ENCODE assay signal across 21 cellular contexts in the genomic region with DNA sequence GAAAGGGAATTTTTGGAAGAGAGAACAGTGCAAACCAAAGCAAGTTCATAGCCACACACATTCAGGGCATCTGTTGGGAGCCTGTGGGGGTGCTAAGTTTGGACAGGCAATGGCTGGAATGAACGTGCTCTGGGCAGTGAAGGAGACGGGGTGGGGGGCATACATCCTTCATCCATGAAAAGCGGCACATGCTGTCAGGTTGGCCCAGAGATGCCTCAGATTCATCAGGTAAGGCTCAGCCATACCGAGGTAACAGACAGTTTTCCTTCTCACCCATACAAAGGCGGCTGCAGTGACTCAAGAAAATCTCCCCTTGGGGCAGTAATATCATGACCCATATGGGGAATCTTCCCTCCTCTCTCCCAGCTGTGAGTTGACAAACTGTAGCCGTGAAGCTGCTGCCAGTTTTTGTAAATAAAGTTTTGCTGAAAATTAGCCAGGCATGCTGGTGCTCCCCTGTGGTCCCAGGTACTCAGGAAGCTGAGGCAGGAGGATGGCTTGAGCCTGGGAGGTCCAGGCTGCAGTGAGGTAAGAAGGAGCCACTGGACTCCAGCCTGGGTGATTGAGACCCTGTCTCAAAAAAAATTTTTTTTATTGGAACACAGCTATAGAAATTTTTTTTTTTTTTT. TPM values are rescaled to one million over a fixed set of nuclear protein-coding genes. Genes with fewer than 3 reads are reported as not detected.
DNase-seq lines count a peak whose midpoint lies in the region; ATAC-seq and TF ChIP-seq lines count a peak whose summit lies in the region.
"Had no signal": no experiment of that assay in that cellular context is flagged by ENCODE, and none has a peak within 500 bp of the region (broad histone marks: within the 10 kb centered on the region; RNA-seq: fewer than 3 reads in every experiment).

No MANE protein-coding gene starts in this region.

- H3K9me3 Mint-ChIP-seq in T-cell, result peaks cover 2 to 3% (median 3%) of the 10 kb centered on the region in 3 donors
- no peaks in the 10 kb centered on the region for H3K9me3 Mint-ChIP-seq in central memory CD8-positive, alpha-beta T cell
- H3K9me3 Mint-ChIP-seq: dendritic cell treated with granulocyte-macrophage colony-stimulating factor and Interleukin-4, amounts not matched to agents 40 ng/mL and 50 ng/mL, for 4 days had no signal

- no peak for TF ChIP-seq CTCF in tibial artery (IDR thresholded peaks at IDR 0.05)
- no peak for TF ChIP-seq CTCF in hepatocyte (IDR thresholded peaks at IDR 0.05; ENCODE audit: poor library complexity)

- H2AFZ ChIP-seq in hepatocyte, result no peak overlapping the region

- no peaks in the 10 kb centered on the region for H4K20me1 ChIP-seq in hepatocyte (ENCODE audit: insufficient read depth, poor library complexity, severe bottlenecking)

- H3K27ac ChIP-seq in tibial artery (no peak overlapping the region), hepatocyte (no peak overlapping the region)
- H3K27ac ChIP-seq: breast epithelium, upper lobe of right lung, WERI-Rb-1 had no signal

- 87% methylated on average over 6 of the region's 6 CpGs for WGBS in hepatocyte (ENCODE audit: low lambda C conversion rate, missing lambda C conversion rate)

- H3K4me3 Mint-ChIP-seq in T-cell, result peak overlapping the region in 2 of 3 donors; percentile 71 to 73
- H3K4me3 Mint-ChIP-seq in central memory CD8-positive, alpha-beta T cell, result peak overlapping the region; percentile 67
- H3K4me3 Mint-ChIP-seq: dendritic cell treated with granulocyte-macrophage colony-stimulating factor and Interleukin-4, amounts not matched to agents 40 ng/mL and 50 ng/mL, for 4 days; stimulated activated naive B cell treated with anti-CD40 and anti-IgM and Interleukin-4, amounts not matched to agents 10 μg/mL and 1 μg/mL and 100 μg/mL, for 72 hours had no signal

- H3K4me1 ChIP-seq in tibial artery, result no peaks in the 10 kb centered on the region
- H3K4me1 ChIP-seq in hepatocyte (ENCODE audit: insufficient read depth), result peaks cover 25% of the 10 kb centered on the region

- CTCF ChIA-PET in T-cell (lab: Charles Lee), result interaction anchor here in 1 of 2 donors (0.9 to 1.5 kb wide), 5 partner anchors 24 to 401 kb away, joined by 3 to 5 read pairs (median 4); a partner anchor contains a TSS

- no peaks in the 10 kb centered on the region for H3K36me3 ChIP-seq in tibial artery
- H3K36me3 ChIP-seq in hepatocyte (replicated peaks; ENCODE audit: insufficient read depth, low read depth), result no peaks in the 10 kb centered on the region
- H3K36me3 ChIP-seq: breast epithelium, upper lobe of right lung, WERI-Rb-1 had no signal

- intact Hi-C loops in cardiac septum (cut with DNase I), result no loop called here
- intact Hi-C loops in left ventricle myocardium superior (cut with micrococcal nuclease), result loop anchor here (10.0 kb wide), 1 partner anchor 61 kb away; no protein-coding TSS in a partner anchor
- intact Hi-C loops in tibial artery (cut with DNase I; ENCODE audit: low total_unique reads), result no loop called here

- H3K4me1 Mint-ChIP-seq in T-cell, result peaks cover 52 to 57% (median 55%) of the 10 kb centered on the region in 3 donors
- H3K4me1 Mint-ChIP-seq in central memory CD8-positive, alpha-beta T cell, result peaks cover 29% of the 10 kb centered on the region

- H3K27me3 ChIP-seq in tibial artery, result peaks cover 0 to 33% of the 10 kb centered on the region in 2 donors
- no peaks in the 10 kb centered on the region for H3K27me3 ChIP-seq in hepatocyte
- H3K27me3 ChIP-seq: breast epithelium, upper lobe of right lung had no signal

- ATAC-seq in left ventricle myocardium superior, result no peak
- no peak for ATAC-seq in T-cell (replicated peaks in 1 of 4)
- no peak for ATAC-seq in central memory CD8-positive, alpha-beta T cell (replicated peaks; ENCODE audit: extremely low read depth, poor library complexity, severe bottlenecking)
- ATAC-seq in HG02642 (IDR thresholded peaks at IDR 0.05; ENCODE audit: poor library complexity, unreplicated experiment), result no peak
- ATAC-seq in GM18511 (IDR thresholded peaks at IDR 0.05; ENCODE audit: unreplicated experiment), result no peak
- ATAC-seq: right cardiac atrium; stimulated activated naive B cell treated with anti-CD40 and anti-IgM and Interleukin-4, amounts not matched to agents 10 μg/mL and 1 μg/mL and 100 μg/mL, for 72 hours; upper lobe of right lung had no signal

- no peaks in the 10 kb centered on the region for H3K27me3 Mint-ChIP-seq in T-cell
- no peaks in the 10 kb centered on the region for H3K27me3 Mint-ChIP-seq in central memory CD8-positive, alpha-beta T cell
- H3K27me3 Mint-ChIP-seq: stimulated activated naive B cell treated with anti-CD40 and anti-IgM and Interleukin-4, amounts not matched to agents 10 μg/mL and 1 μg/mL and 100 μg/mL, for 72 hours had no signal

- peak; percentile 41 for DNase-seq in cardiac septum (ENCODE audit: low spot score)
- DNase-seq in left ventricle myocardium superior, result no peak
- DNase-seq in T-cell, result no peak
- DNase-seq in central memory CD8-positive, alpha-beta T cell (ENCODE audit: low spot score in 2 of 2), result no peak
- peak; percentile 5 to 10 for DNase-seq in tibial artery
- no peak for DNase-seq in hepatocyte (ENCODE audit: low spot score)
- DNase-seq: AML-193; Caco-2; GOT3; NCI-H1105 treated with DMSO at 0.1 percent for 48 hours; NCI-H526; SHP77; stimulated activated naive B cell treated with anti-CD40 and anti-IgM and Interleukin-4, amounts not matched to agents 10 μg/mL and 1 μg/mL and 100 μg/mL, for 72 hours; upper lobe of right lung; WERI-Rb-1 had no signal

- H3K4me2 ChIP-seq in hepatocyte, result no peak overlapping the region

- H3K9me3 ChIP-seq in tibial artery (no peaks in the 10 kb centered on the region), hepatocyte (ENCODE audit: low read depth) (no peaks in the 10 kb centered on the region)
- H3K9me3 ChIP-seq: breast epithelium, Caco-2, upper lobe of right lung had no signal

- H3K36me3 Mint-ChIP-seq in T-cell, result no peaks in the 10 kb centered on the region
- peaks cover 2% of the 10 kb centered on the region for H3K36me3 Mint-ChIP-seq in central memory CD8-positive, alpha-beta T cell (ENCODE audit: insufficient read depth)

- no peak overlapping the region for H3K4me3 ChIP-seq in tibial artery
- no peak overlapping the region for H3K4me3 ChIP-seq in hepatocyte
- H3K4me3 ChIP-seq: breast epithelium, lung, upper lobe of right lung had no signal

- H3K9me2 ChIP-seq in hepatocyte (replicated peaks; ENCODE audit: insufficient read depth), result no peaks in the 10 kb centered on the region

- POLR2A ChIA-PET in T-cell (lab: Charles Lee), result interaction anchor here (0.6 to 1.8 kb wide), 6 partner anchors 9 to 56 kb away, joined by 3 to 9 read pairs (median 4); a partner anchor contains a TSS

- no peaks in the 10 kb centered on the region for H3K79me2 ChIP-seq in hepatocyte

- peak overlapping the region; percentile 49 to 92 for H3K27ac Mint-ChIP-seq in T-cell
- peak overlapping the region; percentile 49 for H3K27ac Mint-ChIP-seq in central memory CD8-positive, alpha-beta T cell (ENCODE audit: low read depth)
- H3K27ac Mint-ChIP-seq: dendritic cell treated with granulocyte-macrophage colony-stimulating factor and Interleukin-4, amounts not matched to agents 40 ng/mL and 50 ng/mL, for 4 days; stimulated activated naive B cell treated with anti-CD40 and anti-IgM and Interleukin-4, amounts not matched to agents 10 μg/mL and 1 μg/mL and 100 μg/mL, for 72 hours had no signal

RNA-seq across cellular contexts. Expression of a gene that starts 9.2 kb away (rescaled TPM):
- 22.7 TPM for total RNA-seq in cardiac septum
- 35.4 TPM for total RNA-seq in left ventricle myocardium superior
- 100 to 1,000 TPM; 163 to 277 (median 177) TPM for total RNA-seq in T-cell
- total RNA-seq in hepatocyte, result 10.2 and 10.8 TPM in 2 replicates
- 13.1 and 16.4 TPM in 2 replicates for polyA plus RNA-seq in hepatocyte

RNA-seq across cellular contexts. Expression of a gene that starts 15.6 kb away (rescaled TPM):
- total RNA-seq in cardiac septum, result 2.5 TPM
- 18.0 TPM for total RNA-seq in left ventricle myocardium superior
- 10 to 100 TPM; 50.7 to 66.5 (median 61.9) TPM for total RNA-seq in T-cell
- total RNA-seq in hepatocyte, result 8.6 and 8.9 TPM in 2 replicates
- polyA plus RNA-seq in hepatocyte, result 4.8 and 5.0 TPM in 2 replicates

RNA-seq across cellular contexts. Expression of a gene that starts 52.2 kb away (rescaled TPM):
- total RNA-seq in cardiac septum, result 1.8 TPM
- 2.7 TPM for total RNA-seq in left ventricle myocardium superior
- total RNA-seq in T-cell, result 1 to 10 TPM; 3.0 to 4.3 (median 3.4) TPM
- total RNA-seq in hepatocyte, result 2.8 and 3.6 TPM in 2 replicates
- polyA plus RNA-seq in hepatocyte, result 2.3 and 2.9 TPM in 2 replicates

Comparison
In these comparisons a context has a peak if more than half of its experiments do, and no peak if none do; other contexts are left out.
1. DNase-seq: peak in cardiac septum (single experiment) and tibial artery (2 of 2); none in left ventricle myocardium superior (single experiment), T-cell (0 of 34), central memory CD8-positive, alpha-beta T cell (0 of 2) and hepatocyte (single experiment).